In the genomic region with DNA sequence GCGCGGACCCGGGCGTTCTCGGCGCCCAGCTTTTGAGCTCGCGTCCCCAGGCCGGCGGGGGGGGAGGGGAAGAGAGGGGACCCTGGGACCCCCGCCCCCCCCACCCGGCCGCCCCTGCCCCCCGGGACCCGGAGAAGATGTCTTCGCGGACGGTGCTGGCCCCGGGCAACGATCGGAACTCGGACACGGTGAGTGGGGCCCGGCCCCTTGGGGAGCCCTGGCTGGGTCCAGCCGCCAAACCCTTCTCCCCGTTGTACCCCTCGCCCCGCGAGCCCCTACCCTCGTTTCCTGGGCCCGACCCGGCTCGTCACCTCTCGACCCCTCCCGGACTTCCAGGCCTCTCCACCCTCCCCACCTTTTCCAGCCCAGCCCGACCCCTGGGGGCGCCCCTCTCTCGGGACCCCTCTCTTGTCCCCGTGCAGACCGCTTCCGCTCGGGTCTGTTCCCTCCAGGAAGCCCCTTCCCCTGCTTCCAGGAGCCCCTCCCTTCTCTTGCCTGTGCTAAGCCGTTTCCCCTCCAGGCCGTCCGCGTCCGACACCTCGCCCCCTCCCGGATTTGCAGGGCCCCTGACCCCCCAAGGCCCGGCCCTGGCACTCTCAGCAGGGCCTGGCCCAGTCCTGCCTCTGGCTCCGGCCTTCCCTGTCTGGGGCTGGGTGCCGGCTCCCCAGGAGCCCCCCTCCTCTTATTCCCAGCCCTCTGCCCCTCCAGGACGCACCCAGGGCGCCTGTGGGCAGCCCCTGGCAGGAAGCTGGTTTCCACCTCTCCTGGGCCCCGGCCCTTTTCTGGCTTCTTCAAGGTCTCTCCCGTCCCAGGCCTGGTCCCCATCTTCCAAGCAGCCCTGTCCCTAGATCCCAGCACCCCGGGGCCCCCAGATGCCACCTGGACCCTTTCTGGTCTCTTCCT, we compare ENCODE assay signal across 8 cellular contexts. TPM values are rescaled to one million over a fixed set of nuclear protein-coding genes. Genes with fewer than 3 reads are reported as not detected.
DNase-seq lines count a peak whose midpoint lies in the region; ATAC-seq and TF ChIP-seq lines count a peak whose summit lies in the region.

No MANE protein-coding gene starts in this region.

- no peaks in the 10 kb centered on the region for H3K27me3 ChIP-seq in SJSA1 (replicated peaks)
- H3K27me3 ChIP-seq in endocrine pancreas (ENCODE audit: control insufficient read depth, insufficient read depth, low read length) = no peaks in the 10 kb centered on the region

- peaks cover 37 to 57% (median 57%) of the 10 kb centered on the region in 3 donors for H3K4me1 Mint-ChIP-seq in naive B cell

- no peaks in the 10 kb centered on the region for H3K36me3 Mint-ChIP-seq in naive B cell

- H3K27me3 Mint-ChIP-seq in naive B cell = no peaks in the 10 kb centered on the region

- peak overlapping the region; percentile 51 for H3K27ac ChIP-seq in SJSA1

- H3K4me3 Mint-ChIP-seq in naive B cell = peak overlapping the region; percentile 79 to 95 (median 85)

- ATAC-seq in naive B cell (ENCODE audit: low read depth in 2 of 2) = peak; percentile 14 to 24
- ATAC-seq in HG02763 (IDR thresholded peaks at IDR 0.05; ENCODE audit: unreplicated experiment) = no peak

- H3K9me3 Mint-ChIP-seq in naive B cell = no peaks in the 10 kb centered on the region

- peak overlapping the region; percentile 60 for H3K9ac ChIP-seq in endocrine pancreas (ENCODE audit: control insufficient read depth, insufficient read depth, low read length)

- H3K27ac Mint-ChIP-seq in naive B cell = peak overlapping the region in 4 of 6 donors; percentile 75 to 84 (median 80)

- H3K36me3 ChIP-seq in SJSA1 (peaks cover 16% of the 10 kb centered on the region), endocrine pancreas (ENCODE audit: control insufficient read depth, insufficient read depth, low read length) (no peaks in the 10 kb centered on the region)

- peaks cover 19% of the 10 kb centered on the region for H3K4me1 ChIP-seq in SJSA1 (replicated peaks)
- H3K4me1 ChIP-seq in endocrine pancreas (ENCODE audit: control insufficient read depth, insufficient read depth, low read length) = no peaks in the 10 kb centered on the region

- peak overlapping the region; percentile 77 for H3K4me3 ChIP-seq in GM12875 (ENCODE audit: low read depth, low read length)
- H3K4me3 ChIP-seq in SJSA1 = peak overlapping the region; percentile 66
- H3K4me3 ChIP-seq in endocrine pancreas (ENCODE audit: control insufficient read depth, insufficient read depth, low read length) = no peak overlapping the region

- DNase-seq in SJSA1 (ENCODE audit: low read depth in 1 of 2, low spot score in 2 of 2) (peak in 1 of 2 experiments; percentile 36), naive B cell (peak; percentile 11), NCI-H1105 (lab: John Stamatoyannopoulos, UW) (no peak), NCI-H2196 treated with DMSO at 0.1 percent for 48 hours (lab: John Stamatoyannopoulos, UW; ENCODE audit: unreplicated experiment) (no peak), globus pallidus (ENCODE audit: low spot score) (no peak)

- H3K9me3 ChIP-seq in SJSA1 (replicated peaks) (no peaks in the 10 kb centered on the region), endocrine pancreas (ENCODE audit: control insufficient read depth, low read length) (no peaks in the 10 kb centered on the region)

- TF ChIP-seq CTCF in GM12875 (IDR thresholded peaks at IDR 0.05; ENCODE audit: borderline replicate concordance, insufficient read depth, low read depth, low read length) = no peak

RNA-seq across cellular contexts. Expression of gene MARK4, which starts 0.6 kb away (rescaled TPM):
- 11.3 and 15.6 TPM in 2 replicates for total RNA-seq in SJSA1 (2014; rRNA removed; shearing (Covaris generic))
- polyA plus RNA-seq in naive B cell (ENCODE audit: low read depth in 6 of 6) = 1 to 10 TPM in 1 of 6 donors, under 1 TPM in 4, not detected in 1; 0.35 to 2.7 (median 0.82) TPM

RNA-seq across cellular contexts. Expression of gene EXOC3L2, which starts 6.5 kb away (rescaled TPM):
- total RNA-seq in SJSA1 (2014; rRNA removed; shearing (Covaris generic)) = 0.05 TPM in 1 of 2 replicates, not detected in the other
- polyA plus RNA-seq in naive B cell (ENCODE audit: low read depth in 6 of 6) = not detected
